In genomic region chr7:70131807-70132565, GRCh38 we compare ENCODE assay signal across 18 cellular contexts.
DNase-seq lines count a peak whose midpoint lies in the region; ATAC-seq lines count a peak whose summit lies in the region.
"Had no signal": no experiment of that assay in that cellular context is flagged by ENCODE, and none has a peak within 500 bp of the region (broad histone marks: within the 10 kb centered on the region; RNA-seq: fewer than 3 reads in every experiment).

No MANE protein-coding gene starts in this region.

- DNase-seq in DMS153 treated with DMSO at 0.1 percent for 48 hours (lab: John Stamatoyannopoulos, UW; ENCODE audit: unreplicated experiment) (peak; percentile 20), NCI-H1092 treated with DMSO at 0.1 percent for 48 hours (lab: John Stamatoyannopoulos, UW) (peak; percentile 21), NCI-H748 treated with DMSO at 0.1 percent for 48 hours (lab: John Stamatoyannopoulos, UW) (peak; percentile 82), myocyte (ENCODE audit: low read depth) (peak; percentile 79), NOMO-1 treated with dmso at 0.1 percent for 144 hours (lab: John Stamatoyannopoulos, UW; ENCODE audit: unreplicated experiment) (no peak)
- DNase-seq in activated CD8-positive, alpha-beta memory T cell treated with anti-CD3 and anti-CD28 coated beads, Interleukin-2, amount 50 U/mL, for 4 hours, result no peak
- DNase-seq: activated CD4-positive, CD25-positive, alpha-beta regulatory T cell; activated gamma-delta T cell; DND-41; Karpas-422; mammary epithelial cell; NCI-H510A treated with DMSO at 0.1 percent for 48 hours; right cardiac atrium; stimulated activated CD4-positive, alpha-beta T cell treated with anti-CD3 and anti-CD28 coated beads, Interleukin-2, amount 100 ng/mL, for 48 hours; stimulated activated CD8-positive, alpha-beta memory T cell treated with anti-CD3 and anti-CD28 coated beads, Interleukin-4, amount 100 ng/mL, for 48 hours had no signal

- ATAC-seq in GM21390 (IDR thresholded peaks at IDR 0.05; ENCODE audit: unreplicated experiment) (no peak), GM21825 (IDR thresholded peaks at IDR 0.05; ENCODE audit: unreplicated experiment) (no peak)
- ATAC-seq: gastroesophageal sphincter, right cardiac atrium had no signal

Comparison
In these comparisons a context has a peak if more than half of its experiments do, and no peak if none do; other contexts are left out.
1. DNase-seq: peak in DMS153 treated with DMSO at 0.1 percent for 48 hours (single experiment), NCI-H1092 treated with DMSO at 0.1 percent for 48 hours (single experiment), NCI-H748 treated with DMSO at 0.1 percent for 48 hours (single experiment) and myocyte (single experiment); none in NOMO-1 treated with dmso at 0.1 percent for 144 hours (single experiment) and activated CD8-positive, alpha-beta memory T cell treated with anti-CD3 and anti-CD28 coated beads, Interleukin-2, amount 50 U/mL, for 4 hours (single experiment).